8 cellular contexts compared by ENCODE assay signal in the genomic region with DNA sequence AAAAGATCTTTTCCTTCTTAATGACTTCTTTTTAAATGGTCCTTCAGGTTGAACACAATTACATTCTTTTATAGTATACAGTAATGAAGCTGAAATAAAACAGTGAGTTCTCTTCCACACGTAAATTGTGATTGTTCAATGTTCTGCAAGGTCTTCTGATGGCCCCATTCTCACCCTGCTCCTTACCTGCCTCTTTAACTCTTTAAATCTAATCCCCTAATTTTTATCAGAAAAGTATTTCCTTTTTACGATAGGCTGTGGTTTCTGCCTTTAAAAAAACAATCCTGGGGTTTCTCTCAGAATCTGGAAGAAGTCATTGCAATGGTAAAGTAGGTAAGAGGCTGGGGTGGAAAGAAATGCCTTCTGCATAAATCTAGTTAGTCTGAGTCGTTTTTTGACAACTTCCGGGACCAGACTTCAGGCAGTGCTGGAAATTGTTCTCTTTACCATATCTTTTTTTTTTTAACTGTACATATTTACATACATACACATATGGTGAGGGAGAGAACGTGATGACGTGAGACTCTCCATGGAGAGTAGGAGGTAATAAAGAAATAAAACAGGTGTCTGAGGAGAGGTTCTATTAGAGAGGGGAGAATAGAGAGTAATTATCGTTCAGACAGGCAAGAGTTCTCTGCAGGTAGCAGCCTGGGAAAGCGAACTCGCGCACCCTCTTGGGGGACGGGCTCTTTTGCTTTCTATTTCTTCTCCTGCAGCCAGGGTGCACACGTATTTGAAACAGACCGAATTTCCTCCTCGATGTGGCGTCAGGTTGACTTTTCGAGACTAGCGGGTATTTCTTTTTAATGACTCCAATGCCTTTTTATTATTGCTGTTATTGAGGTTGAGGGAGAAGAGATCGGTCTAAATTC. TPM values are rescaled to one million over a fixed set of nuclear protein-coding genes. Genes with fewer than 3 reads are reported as not detected.
DNase-seq lines count a peak whose midpoint lies in the region; ATAC-seq and TF ChIP-seq lines count a peak whose summit lies in the region.

A gene (plus strand): TSS at position 730 of the 872 bp plus-strand sequence. CDS start 467 bp downstream, outside the sequence.

- H3K79me2 ChIP-seq in OCI-LY7 (ENCODE audit: insufficient read depth, low read depth, low read length) = no peaks in the 10 kb centered on the region

- TF ChIP-seq CTCF in BJ (IDR thresholded peaks at IDR 0.05; ENCODE audit: insufficient read depth, low read depth, low read length) (peak; percentile 14; the same call in 1 of the 2 replicates), OCI-LY7 (conservative IDR thresholded peaks at IDR 0.05; ENCODE audit: low read length) (no peak), cardiac muscle cell (IDR thresholded peaks at IDR 0.05; ENCODE audit: low read depth, low read length) (no peak), prostate gland (IDR thresholded peaks at IDR 0.05) (peak in 2 of 4 experiments; percentile 32 to 35)

- H4K20me1 ChIP-seq in OCI-LY7 (ENCODE audit: insufficient read depth, low read length) = no peaks in the 10 kb centered on the region

- intact Hi-C loops in OCI-LY7 (cut with micrococcal nuclease; ENCODE audit: unreplicated experiment) = loop anchor here (1.0 to 10.0 kb wide), 2 partner anchors 17 to 683 kb away; a partner anchor contains a TSS
- intact Hi-C loops in prostate gland (cut with DNase I) = no loop called here

- peak within 1 kb of the TSS; percentile 64 for H3K27ac ChIP-seq in OCI-LY7 (ENCODE audit: low read depth, low read length, poor library complexity, severe bottlenecking)
- H3K27ac ChIP-seq in cardiac muscle cell = no peak within 1 kb of the TSS
- H3K27ac ChIP-seq in prostate gland = peak within 1 kb of the TSS; percentile 71 to 81

- DNase-seq in BJ (ENCODE audit: low read depth) = no peak
- peak; percentile 76 for DNase-seq in OCI-LY7 (ENCODE audit: low spot score)
- peak; percentile 89 for DNase-seq in activated effector memory CD4-positive, alpha-beta T cell treated with anti-CD3 and anti-CD28 coated beads, Interleukin-2, amount 50 U/mL, for 16 hours
- DNase-seq in cardiac muscle cell (ENCODE audit: low read depth in 1 of 2, low spot score in 1 of 2) = peak in 1 of 2 donors; percentile 15
- peak; percentile 69 for DNase-seq in prostate gland (ENCODE audit: low spot score)
- no peak for DNase-seq in GOT3 (lab: John Stamatoyannopoulos, UW)

- peaks cover 22% of the 10 kb centered on the region for H3K4me1 ChIP-seq in OCI-LY7 (ENCODE audit: insufficient read depth, low read length, poor library complexity, severe bottlenecking)
- no peaks in the 10 kb centered on the region for H3K4me1 ChIP-seq in cardiac muscle cell (ENCODE audit: low read depth)
- H3K4me1 ChIP-seq in prostate gland (replicated peaks) = no peaks in the 10 kb centered on the region

- CTCF ChIA-PET in BJ (lab: Yijun Ruan, JAX) (no interaction called here), OCI-LY7 (lab: Charles Lee; ENCODE audit: unreplicated experiment) (no interaction called here)

- no peaks in the 10 kb centered on the region for H3K9me3 ChIP-seq in OCI-LY7 (ENCODE audit: low read length)
- H3K9me3 ChIP-seq in cardiac muscle cell (ENCODE audit: low read depth) = no peaks in the 10 kb centered on the region
- H3K9me3 ChIP-seq in prostate gland = no peaks in the 10 kb centered on the region

- H3K27me3 ChIP-seq in BJ (ENCODE audit: control insufficient read depth, insufficient read depth, low read length) = peaks cover 27% of the 10 kb centered on the region
- peaks cover 100% of the 10 kb centered on the region for H3K27me3 ChIP-seq in cardiac muscle cell
- H3K27me3 ChIP-seq in prostate gland (replicated peaks; ENCODE audit: insufficient read depth) = no peaks in the 10 kb centered on the region

- peak within 1 kb of the TSS; percentile 87 for H3K4me2 ChIP-seq in OCI-LY7 (ENCODE audit: low read length)

- 4% methylated on average over 18 of the region's 18 CpGs for WGBS in prostate gland

- H3K4me3 ChIP-seq in BJ (ENCODE audit: low read depth, low read length) = peak within 1 kb of the TSS; percentile 36
- peak within 1 kb of the TSS; percentile 74 for H3K4me3 ChIP-seq in OCI-LY7 (ENCODE audit: low read depth, low read length, poor library complexity, severe bottlenecking)
- H3K4me3 ChIP-seq in cardiac muscle cell = peak within 1 kb of the TSS; percentile 22
- H3K4me3 ChIP-seq in prostate gland = peak within 1 kb of the TSS; percentile 52 to 65

- TF ChIP-seq POLR2A in GM19099 (IDR thresholded peaks at IDR 0.05; ENCODE audit: extremely low read depth, insufficient read length, low read depth) (peak; percentile 74), prostate gland (IDR thresholded peaks at IDR 0.05) (no peak)

- peak; percentile 78 for ATAC-seq in HG03354 (IDR thresholded peaks at IDR 0.05; ENCODE audit: poor library complexity, severe bottlenecking, unreplicated experiment)

- no TSS peak for BruUV-seq in OCI-LY7 (replicated peaks; lab: Mats Ljungman, UMichigan)

- POLR2A ChIA-PET in BJ (lab: Charles Lee) = no interaction called here
- POLR2A ChIA-PET in OCI-LY7 (lab: Charles Lee) = interaction anchor here (0.6 to 3.0 kb wide), 2 partner anchors 18 to 104 kb away, joined by 3 to 15 read pairs; a partner anchor contains a TSS

- peak within 1 kb of the TSS; percentile 96 for H2AFZ ChIP-seq in OCI-LY7 (ENCODE audit: low read length)

- no peaks in the 10 kb centered on the region for H3K9me2 ChIP-seq in OCI-LY7 (ENCODE audit: insufficient read depth, low read length)

- H3K36me3 ChIP-seq in BJ (ENCODE audit: control insufficient read depth, insufficient read depth, low read length) (no peaks in the 10 kb centered on the region), OCI-LY7 (ENCODE audit: insufficient read depth, low read length) (no peaks in the 10 kb centered on the region), cardiac muscle cell (no peaks in the 10 kb centered on the region), prostate gland (no peaks in the 10 kb centered on the region)

RNA-seq across cellular contexts. Expression of the gene that starts here (rescaled TPM):
- polyA plus RNA-seq in BJ (2011; rRNA removed) (not detected in 2 replicates), cardiac muscle cell (0.32 TPM in 1 of 2 replicates, not detected in the other)
- polyA minus RNA-seq in BJ (2011; rRNA and poly(A)+ RNA removed) = not detected in 2 replicates
- total RNA-seq in OCI-LY7 (2014; rRNA removed; shearing (Covaris generic)) = 10.3 and 10.4 TPM in 2 replicates
- total RNA-seq in OCI-LY7 (2022) (7.3 and 8.6 TPM in 2 replicates), cardiac muscle cell (0.18 TPM in 1 of 2 replicates, not detected in the other), prostate gland (10 to 100 TPM; 19.9 to 31.2 TPM)

Comparison
In these comparisons a context has a peak if more than half of its experiments do, and no peak if none do; other contexts are left out.
1. DNase-seq: peak in OCI-LY7 (single experiment), activated effector memory CD4-positive, alpha-beta T cell treated with anti-CD3 and anti-CD28 coated beads, Interleukin-2, amount 50 U/mL, for 16 hours (single experiment) and prostate gland (single experiment); none in BJ (single experiment) and GOT3 (single experiment).
2. H3K4me3 ChIP-seq: peak in every context shown above with its lines; median percentile 74 in OCI-LY7; 58 in prostate gland; 36 in BJ; 22 in cardiac muscle cell.